Comparison of ENCODE assay signal across 16 cellular contexts in the genomic region with DNA sequence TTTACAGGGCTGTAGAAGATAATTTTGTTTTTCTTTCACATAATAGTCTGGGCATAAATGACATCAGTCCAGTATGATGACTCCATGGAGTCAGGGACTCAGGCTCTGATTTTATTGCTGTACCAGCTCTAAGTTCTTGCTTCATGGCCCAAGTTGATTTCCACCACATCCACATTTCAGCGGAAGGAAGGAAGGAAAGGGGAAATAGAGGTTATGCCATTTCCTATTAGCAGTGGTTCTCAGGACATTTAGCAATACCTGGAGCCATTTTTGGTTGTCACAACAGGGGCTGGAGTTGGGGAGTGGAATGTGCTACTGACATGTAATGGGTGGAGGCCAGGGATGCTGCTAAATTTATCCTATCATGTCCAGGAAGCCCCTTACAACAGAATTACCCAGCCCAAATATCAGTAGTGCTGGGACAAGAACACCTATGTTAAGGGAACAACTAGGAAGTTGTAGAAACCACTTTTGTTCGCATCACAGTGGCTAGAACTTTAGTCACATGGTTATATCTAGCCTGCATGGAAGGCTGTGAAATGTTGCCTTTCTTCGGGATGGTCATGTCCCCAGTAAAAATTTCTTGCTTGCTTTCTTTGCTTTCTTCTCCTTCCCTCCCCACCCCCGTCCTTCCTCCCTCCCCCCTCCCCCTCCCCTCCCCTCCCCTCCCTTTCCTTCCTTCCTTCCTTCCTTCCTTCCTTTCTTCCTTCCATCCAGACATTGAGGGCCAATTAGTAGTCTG. TPM values are rescaled to one million over a fixed set of nuclear protein-coding genes. Genes with fewer than 3 reads are reported as not detected.
DNase-seq lines count a peak whose midpoint lies in the region; ATAC-seq and TF ChIP-seq lines count a peak whose summit lies in the region.
"Had no signal": no experiment of that assay in that cellular context is flagged by ENCODE, and none has a peak within 500 bp of the region (broad histone marks: within the 10 kb centered on the region; RNA-seq: fewer than 3 reads in every experiment).

No MANE protein-coding gene starts in this region.

- no peak overlapping the region for H3K9ac ChIP-seq in BLaER1
- H3K9ac ChIP-seq: KMS-11 had no signal

- H3K27me3 ChIP-seq in BLaER1 (no peaks in the 10 kb centered on the region), Peyer's patch (no peaks in the 10 kb centered on the region)

- TF ChIP-seq CTCF in CD14-positive monocyte (IDR thresholded peaks at IDR 0.05), result no peak
- no peak for TF ChIP-seq CTCF in natural killer cell (IDR thresholded peaks at IDR 0.05)
- no peak for TF ChIP-seq CTCF in Peyer's patch (IDR thresholded peaks at IDR 0.05)

- no peak overlapping the region for H3K4me3 Mint-ChIP-seq in CD14-positive monocyte
- no peak overlapping the region for H3K4me3 Mint-ChIP-seq in natural killer cell

- H4K20me1 ChIP-seq in BLaER1, result peaks cover 65% of the 10 kb centered on the region

- intact Hi-C loops in CD14-positive monocyte (cut with micrococcal nuclease) (no loop called here), natural killer cell (cut with micrococcal nuclease) (no loop called here)

- H3K36me3 ChIP-seq in BLaER1 (peaks cover 75% of the 10 kb centered on the region), Peyer's patch (peaks cover 0 to 12% (median 0%) of the 10 kb centered on the region in 3 donors)

- H3K27ac Mint-ChIP-seq in CD14-positive monocyte (peak overlapping the region in 6 of 7 donors; percentile 6 to 79 (median 32)), natural killer cell (peak overlapping the region; percentile 28 to 29)

- H3K27ac ChIP-seq in BLaER1 (no peak overlapping the region), Peyer's patch (no peak overlapping the region)
- H3K27ac ChIP-seq: KMS-11 had no signal

- peaks cover 41% of the 10 kb centered on the region for H3K4me1 Mint-ChIP-seq in CD14-positive monocyte
- peaks cover 60 to 71% of the 10 kb centered on the region in 2 donors for H3K4me1 Mint-ChIP-seq in natural killer cell

- H3K27me3 Mint-ChIP-seq in CD14-positive monocyte (ENCODE audit: low read depth in 3 of 3) (peaks cover 0 to 1% (median 0%) of the 10 kb centered on the region in 3 donors), natural killer cell (ENCODE audit: low read depth in 2 of 2) (no peaks in the 10 kb centered on the region)

- peak overlapping the region; percentile 49 for H3K4me2 ChIP-seq in BLaER1
- H3K4me2 ChIP-seq: KMS-11 had no signal

- DNase-seq in CD14-positive monocyte (ENCODE audit: low spot score) (no peak), SKM-1 treated with dmso at 0.1 percent for 144 hours (lab: John Stamatoyannopoulos, UW; ENCODE audit: unreplicated experiment) (peak; percentile 77), natural killer cell (no peak), COR-L47 (lab: John Stamatoyannopoulos, UW) (no peak), NCI-H345 treated with DMSO at 0.1 percent for 48 hours (lab: John Stamatoyannopoulos, UW; ENCODE audit: unreplicated experiment) (no peak), Peyer's patch (no peak)
- DNase-seq: C1 segment of cervical spinal cord, Caco-2, NCI-H1417, NCI-H2081 treated with DMSO at 0.1 percent for 48 hours, NCI-H2227 treated with DMSO at 0.1 percent for 48 hours, NCI-H526 treated with DMSO at 0.1 percent for 48 hours had no signal

- H3K4me1 ChIP-seq in BLaER1, result peaks cover 14% of the 10 kb centered on the region
- H3K4me1 ChIP-seq in Peyer's patch, result no peaks in the 10 kb centered on the region
- H3K4me1 ChIP-seq: Caco-2 had no signal

- H3K4me3 ChIP-seq in BLaER1, result no peak overlapping the region
- H3K4me3 ChIP-seq in Peyer's patch, result no peak overlapping the region

- ATAC-seq in natural killer cell, result no peak
- ATAC-seq: Right ventricle myocardium inferior, SK-N-SH treated with all-trans-retinoic acid at 6 μM for 48 hours had no signal

- peaks cover 37 to 59% of the 10 kb centered on the region in 2 donors for H3K36me3 Mint-ChIP-seq in CD14-positive monocyte
- H3K36me3 Mint-ChIP-seq in natural killer cell, result no peaks in the 10 kb centered on the region

- TF ChIP-seq POLR2A in Peyer's patch (IDR thresholded peaks at IDR 0.05), result no peak

- peaks cover 0 to 7% (median 0%) of the 10 kb centered on the region in 7 donors for H3K9me3 Mint-ChIP-seq in CD14-positive monocyte
- H3K9me3 Mint-ChIP-seq in natural killer cell, result no peaks in the 10 kb centered on the region

- H3K9me3 ChIP-seq in BLaER1 (no peaks in the 10 kb centered on the region), Peyer's patch (no peaks in the 10 kb centered on the region)
- H3K9me3 ChIP-seq: Caco-2 had no signal

RNA-seq across cellular contexts. Expression of gene OXSR1, which starts 42.1 kb away (rescaled TPM):
- polyA plus RNA-seq in CD14-positive monocyte, result 10 to 100 TPM in 1 of 2 donors, 1 to 10 TPM in 1; 9.4 to 12.3 TPM
- total RNA-seq in natural killer cell (10 to 100 TPM; 37.2 to 46.1 (median 44.0) TPM), Peyer's patch (10 to 100 TPM; 17.3 to 49.7 (median 28.7) TPM)

RNA-seq across cellular contexts. Expression of gene SLC22A13, which starts 58.2 kb away (rescaled TPM):
- not detected for polyA plus RNA-seq in CD14-positive monocyte
- under 1 TPM; 0.16 to 0.85 (median 0.40) TPM for total RNA-seq in natural killer cell
- 1 to 10 TPM in 3 of 4 donors, not detected in 1; 1.4 to 5.0 (median 1.7) TPM for total RNA-seq in Peyer's patch
- total RNA-seq: Right ventricle myocardium inferior had no signal
